19 cellular contexts compared by ENCODE assay signal in the genomic region with DNA sequence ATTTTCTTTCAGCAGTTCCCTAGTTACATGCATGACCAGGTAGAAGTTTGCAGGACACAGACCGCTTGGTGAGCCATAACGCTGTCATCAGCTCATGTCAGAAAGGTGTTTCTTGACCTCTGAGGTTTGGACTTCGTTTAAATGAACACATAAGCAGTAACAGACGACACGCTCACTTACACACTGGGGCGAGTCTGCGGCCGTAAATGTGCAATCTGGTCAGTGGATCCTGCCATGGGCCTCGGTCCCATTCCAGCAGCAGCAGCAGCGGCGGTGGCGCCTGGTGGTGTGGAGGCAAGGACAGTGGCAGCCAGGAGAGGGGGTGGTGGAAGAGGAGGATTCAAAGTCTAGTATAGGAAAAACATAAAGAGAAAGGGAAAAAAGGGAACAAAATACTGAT.
DNase-seq lines count a peak whose midpoint lies in the region; ATAC-seq and TF ChIP-seq lines count a peak whose summit lies in the region.
"Had no signal": no experiment of that assay in that cellular context is flagged by ENCODE, and none has a peak within 500 bp of the region (broad histone marks: within the 10 kb centered on the region; RNA-seq: fewer than 3 reads in every experiment).

No MANE protein-coding gene starts in this region.

- H2AK9ac ChIP-seq in IMR-90 (replicated peaks; ENCODE audit: low read depth, low read length, poor library complexity) = no peak overlapping the region

- BruUV-seq in IMR-90 (replicated peaks; lab: Mats Ljungman, UMichigan) = no TSS peak

- no peak overlapping the region for H2BK15ac ChIP-seq in IMR-90 (ENCODE audit: low read depth, low read length)

- no peak overlapping the region for H4K8ac ChIP-seq in IMR-90 (ENCODE audit: low read depth in 2 of 2, low read length in 2 of 2)

- no peak overlapping the region for H3K14ac ChIP-seq in IMR-90 (replicated peaks; ENCODE audit: low read depth, low read length)

- no peak overlapping the region for H4K5ac ChIP-seq in IMR-90 (ENCODE audit: low read depth, low read length)

- peak overlapping the region; percentile 62 for H3K27ac Mint-ChIP-seq in neural progenitor cell

- no peaks in the 10 kb centered on the region for H3K9me3 Mint-ChIP-seq in neural progenitor cell

- H2BK5ac ChIP-seq in IMR-90 (ENCODE audit: low read depth, low read length, poor library complexity, severe bottlenecking) = peak overlapping the region; percentile 22

- H4K20me1 ChIP-seq in IMR-90 (ENCODE audit: insufficient read depth, low read length) (peaks cover 3% of the 10 kb centered on the region; the same call in 1 of the 2 replicates), neural progenitor cell (ENCODE audit: low read depth) (no peaks in the 10 kb centered on the region)

- H2AK5ac ChIP-seq in IMR-90 (ENCODE audit: low read depth, low read length) = no peak overlapping the region

- in situ Hi-C loops in Caki2 (cut with HindIII; ENCODE audit: low pct_unique_long_range_greater_than_20kb, low sequenced_read_pairs) (no loop called here), IMR-90 (cut with MboI; ENCODE audit: low sequenced_read_pairs) (no loop called here)

- H2AFZ ChIP-seq in IMR-90 (replicated peaks; ENCODE audit: low read length, poor library complexity) = no peak overlapping the region
- H2AFZ ChIP-seq in neural progenitor cell (replicated peaks) = no peak overlapping the region

- intact Hi-C loops in IMR-90 (cut with micrococcal nuclease) (no loop called here), thyroid gland (cut with DNase I) (no loop called here)

- peaks cover 3% of the 10 kb centered on the region for H3K4me1 Mint-ChIP-seq in neural progenitor cell
- H3K4me1 Mint-ChIP-seq: CD14-positive monocyte had no signal

- H3K56ac ChIP-seq in IMR-90 (ENCODE audit: extremely low read depth, insufficient read depth, low read length) = no peak overlapping the region

- POLR2A ChIA-PET in IMR-90 (lab: Charles Lee; ENCODE audit: unreplicated experiment) = no interaction called here

- no peak overlapping the region for H3K23ac ChIP-seq in IMR-90 (ENCODE audit: low read depth, low read length)

- no peak overlapping the region for H3K18ac ChIP-seq in IMR-90 (ENCODE audit: low read depth, low read length)

- peaks cover 21 to 40% of the 10 kb centered on the region in 2 experiments for H3K79me1 ChIP-seq in IMR-90 (ENCODE audit: low read depth in 1 of 2, low read length in 2 of 2)

- H3K4me2 ChIP-seq in IMR-90 (ENCODE audit: low read depth, low read length) (no peak overlapping the region), neural progenitor cell (no peak overlapping the region)
- H3K4me2 ChIP-seq: A549 had no signal

- no peak overlapping the region for H3K4me3 ChIP-seq in IMR-90 (ENCODE audit: insufficient read depth, low read depth, low read length)
- no peak overlapping the region for H3K4me3 ChIP-seq in neural progenitor cell
- no peak overlapping the region for H3K4me3 ChIP-seq in thyroid gland (replicated peaks in 1 of 3)
- H3K4me3 ChIP-seq: A549, GM12878 had no signal

- no peak overlapping the region for H3K4me3 Mint-ChIP-seq in neural progenitor cell
- H3K4me3 Mint-ChIP-seq: CD14-positive monocyte had no signal

- no peaks in the 10 kb centered on the region for H3K9me3 ChIP-seq in IMR-90 (ENCODE audit: control insufficient read depth, insufficient read depth, low read length)
- H3K9me3 ChIP-seq in neural progenitor cell (ENCODE audit: low read depth) = no peaks in the 10 kb centered on the region
- H3K9me3 ChIP-seq in thyroid gland = no peaks in the 10 kb centered on the region
- H3K9me3 ChIP-seq: A549 had no signal

- H4K91ac ChIP-seq in IMR-90 (ENCODE audit: insufficient read depth, low read depth, low read length) = no peak overlapping the region

- 95% methylated on average over 10 of the region's 12 CpGs; no CpG with 5 or more reads in 1 of the 2 experiments for WGBS in IMR-90 (ENCODE audit: extremely low coverage in 2 of 2, insufficient read length in 1 of 2), 2 experiments
- 94 to 97% methylated on average over 12 of the region's 12 CpGs for WGBS in thyroid gland, 2 donors

- peaks cover 38% of the 10 kb centered on the region for H3K36me3 Mint-ChIP-seq in neural progenitor cell

- CTCF ChIA-PET in IMR-90 (lab: Yijun Ruan, JAX) = no interaction called here

- H3K79me2 ChIP-seq in neural progenitor cell (ENCODE audit: low read depth) = no peaks in the 10 kb centered on the region

- DNase-seq in Caki2 (ENCODE audit: low read depth) (peak; percentile 58), IMR-90 (no peak), glomerular visceral epithelial cell (ENCODE audit: extremely low spot score) (peak; percentile 67), neural progenitor cell (ENCODE audit: low spot score) (no peak), thyroid gland (no peak), mesenteric fat pad (ENCODE audit: low spot score) (no peak), midbrain (lab: John Stamatoyannopoulos, UW) (no peak)
- DNase-seq: COR-L47, KG1, MM.1S, NCI-H1105 treated with DMSO at 0.1 percent for 48 hours, NCI-H187, NCI-H446 had no signal

- TF ChIP-seq POLR2A in IMR-90 (IDR thresholded peaks at IDR 0.05; ENCODE audit: low read depth, low read length) = no peak
- TF ChIP-seq POLR2A in thyroid gland (IDR thresholded peaks at IDR 0.05) = no peak

- H3K27me3 ChIP-seq in IMR-90 (ENCODE audit: control insufficient read depth, insufficient read depth, low read length) (no peaks in the 10 kb centered on the region), neural progenitor cell (no peaks in the 10 kb centered on the region), thyroid gland (no peaks in the 10 kb centered on the region)

- peaks cover 18% of the 10 kb centered on the region for H3K36me3 ChIP-seq in IMR-90 (ENCODE audit: control insufficient read depth, insufficient read depth, low read length)
- peaks cover 10% of the 10 kb centered on the region for H3K36me3 ChIP-seq in neural progenitor cell
- H3K36me3 ChIP-seq in thyroid gland = peaks cover 7 to 30% of the 10 kb centered on the region in 2 donors

- dilution Hi-C loops in IMR-90 (cut with HindIII; ENCODE audit: low sequenced_read_pairs, unreplicated experiment) = no loop called here

- ATAC-seq in IMR-90 (ENCODE audit: low read depth) = no peak
- ATAC-seq in GM18867 (IDR thresholded peaks at IDR 0.05; ENCODE audit: unreplicated experiment) = no peak
- ATAC-seq: A549, GM12878, HCT116, Right ventricle myocardium inferior had no signal

- peaks cover 2% of the 10 kb centered on the region for H3K27me3 Mint-ChIP-seq in neural progenitor cell (ENCODE audit: insufficient read depth, low read depth)

- H3F3A ChIP-seq in neural progenitor cell (ENCODE audit: low read depth) = peaks cover 3% of the 10 kb centered on the region

- TF ChIP-seq RAD21 in IMR-90 (IDR thresholded peaks at IDR 0.05; ENCODE audit: low read length) = no peak

- H3K4me1 ChIP-seq in IMR-90 (ENCODE audit: control insufficient read depth, insufficient read depth, low read length) = peaks cover 17% of the 10 kb centered on the region
- H3K4me1 ChIP-seq in neural progenitor cell = peaks cover 13% of the 10 kb centered on the region
- peaks cover 0 to 5% of the 10 kb centered on the region in 2 donors for H3K4me1 ChIP-seq in thyroid gland
- H3K4me1 ChIP-seq: A549 had no signal

- TF ChIP-seq CTCF in IMR-90 (conservative IDR thresholded peaks at IDR 0.05; ENCODE audit: low read depth, low read length) = no peak
- no peak for TF ChIP-seq CTCF in neural progenitor cell (IDR thresholded peaks at IDR 0.05)
- no peak for TF ChIP-seq CTCF in thyroid gland (IDR thresholded peaks at IDR 0.05)

- no peak overlapping the region for H2BK120ac ChIP-seq in IMR-90 (ENCODE audit: low read depth, low read length)

- no peak overlapping the region for H2BK20ac ChIP-seq in IMR-90 (ENCODE audit: low read depth, low read length)

- H3K9me1 ChIP-seq in IMR-90 (ENCODE audit: insufficient read depth, low read length) = peaks cover 21% of the 10 kb centered on the region

- H3K27ac ChIP-seq in IMR-90 (ENCODE audit: insufficient read depth, low read length) (no peak overlapping the region), neural progenitor cell (peak overlapping the region; percentile 62), thyroid gland (peak overlapping the region in 1 of 3 donors; percentile 4)
- H3K27ac ChIP-seq: A549 had no signal

- H3K9ac ChIP-seq in IMR-90 (ENCODE audit: low read depth, low read length) = no peak overlapping the region
- H3K9ac ChIP-seq in neural progenitor cell = no peak overlapping the region

- H3K4ac ChIP-seq in IMR-90 (ENCODE audit: low read depth, low read length) = no peak overlapping the region

TF ChIP-seq in IMR-90, 13 proteins besides CTCF, POLR2A, EP300 and RAD21 (continues in another document):
- TF ChIP-seq RFX5 (IDR thresholded peaks at IDR 0.05; ENCODE audit: low read depth, low read length) = no peak
- TF ChIP-seq, protein P1, sequence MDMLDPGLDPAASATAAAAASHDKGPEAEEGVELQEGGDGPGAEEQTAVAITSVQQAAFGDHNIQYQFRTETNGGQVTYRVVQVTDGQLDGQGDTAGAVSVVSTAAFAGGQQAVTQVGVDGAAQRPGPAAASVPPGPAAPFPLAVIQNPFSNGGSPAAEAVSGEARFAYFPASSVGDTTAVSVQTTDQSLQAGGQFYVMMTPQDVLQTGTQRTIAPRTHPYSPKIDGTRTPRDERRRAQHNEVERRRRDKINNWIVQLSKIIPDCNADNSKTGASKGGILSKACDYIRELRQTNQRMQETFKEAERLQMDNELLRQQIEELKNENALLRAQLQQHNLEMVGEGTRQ (IDR thresholded peaks at IDR 0.05; ENCODE audit: low read depth, low read length) = no peak
- TF ChIP-seq, protein P2, sequence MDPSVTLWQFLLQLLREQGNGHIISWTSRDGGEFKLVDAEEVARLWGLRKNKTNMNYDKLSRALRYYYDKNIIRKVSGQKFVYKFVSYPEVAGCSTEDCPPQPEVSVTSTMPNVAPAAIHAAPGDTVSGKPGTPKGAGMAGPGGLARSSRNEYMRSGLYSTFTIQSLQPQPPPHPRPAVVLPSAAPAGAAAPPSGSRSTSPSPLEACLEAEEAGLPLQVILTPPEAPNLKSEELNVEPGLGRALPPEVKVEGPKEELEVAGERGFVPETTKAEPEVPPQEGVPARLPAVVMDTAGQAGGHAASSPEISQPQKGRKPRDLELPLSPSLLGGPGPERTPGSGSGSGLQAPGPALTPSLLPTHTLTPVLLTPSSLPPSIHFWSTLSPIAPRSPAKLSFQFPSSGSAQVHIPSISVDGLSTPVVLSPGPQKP (IDR thresholded peaks at IDR 0.05; ENCODE audit: borderline replicate concordance, low read depth, low read length) = no peak
- no peak for TF ChIP-seq FOS (IDR thresholded peaks at IDR 0.05; ENCODE audit: low read depth, low read length)
- TF ChIP-seq RCOR1 (IDR thresholded peaks at IDR 0.05; ENCODE audit: insufficient replicate concordance, low read length) = no peak
- TF ChIP-seq CHD1 (IDR thresholded peaks at IDR 0.05; ENCODE audit: low read depth, low read length) = no peak
- no peak for TF ChIP-seq MAFK (IDR thresholded peaks at IDR 0.05; ENCODE audit: low read depth, low read length)
- TF ChIP-seq SMC3 (IDR thresholded peaks at IDR 0.05; ENCODE audit: low read depth, low read length) = no peak
- no peak for TF ChIP-seq MAZ (IDR thresholded peaks at IDR 0.05; ENCODE audit: borderline replicate concordance, low read depth, low read length)
- no peak for TF ChIP-seq MXI1 (IDR thresholded peaks at IDR 0.05; ENCODE audit: borderline replicate concordance, low read depth, low read length)
- TF ChIP-seq NFE2L2 (IDR thresholded peaks at IDR 0.05; ENCODE audit: low read depth, low read length) = no peak

Comparison
In these comparisons a context has a peak if more than half of its experiments do, and no peak if none do; other contexts are left out.
1. DNase-seq: peak in Caki2 (single experiment) and glomerular visceral epithelial cell (single experiment); none in IMR-90 (single experiment), neural progenitor cell (single experiment), thyroid gland (0 of 2), mesenteric fat pad (single experiment) and midbrain (single experiment).